Comparison of ENCODE assay signal across 1 cellular context in the genomic region with DNA sequence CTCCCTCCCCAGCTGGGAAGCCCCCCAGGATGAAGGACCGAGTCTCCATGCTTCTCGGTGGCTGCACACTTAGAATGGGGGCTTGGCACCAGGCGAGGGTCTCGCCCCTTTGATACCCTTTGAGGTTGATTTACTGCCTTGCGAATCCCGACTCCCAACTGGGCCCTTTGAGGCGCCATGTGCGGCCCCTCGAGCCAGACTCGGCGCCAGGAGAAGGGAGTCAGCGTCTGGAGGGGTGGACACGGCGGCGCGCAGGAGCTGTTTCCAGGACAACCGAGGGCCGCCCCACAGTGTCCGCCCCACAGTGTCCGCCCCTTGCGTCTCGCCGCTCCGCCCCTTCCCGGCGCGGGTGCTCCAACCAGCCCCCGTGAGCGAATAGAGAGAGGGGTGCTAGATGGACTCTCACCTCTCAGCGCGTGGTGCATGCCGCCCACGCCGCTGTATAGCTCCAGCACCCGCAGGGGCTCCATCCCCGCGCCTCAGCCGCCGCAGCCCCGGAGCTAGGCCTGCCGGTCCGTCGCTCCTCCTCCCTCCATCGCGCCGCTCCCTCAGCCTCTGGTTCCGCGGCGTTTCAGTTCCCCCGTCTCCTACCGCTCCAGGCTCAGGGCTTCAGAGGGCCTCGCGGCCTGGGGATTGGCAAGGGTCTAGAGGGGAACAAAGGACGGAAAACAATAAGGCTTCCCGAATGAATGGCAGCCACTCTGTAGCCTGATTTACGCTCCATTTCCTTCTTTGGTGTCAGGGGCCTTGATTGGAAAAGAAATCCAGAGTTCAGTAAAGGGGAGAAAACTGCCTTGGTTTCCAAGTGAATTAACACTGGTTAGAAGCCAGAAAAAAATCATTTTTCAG.
TF ChIP-seq lines count a peak whose summit lies in the region.

A gene with protein sequence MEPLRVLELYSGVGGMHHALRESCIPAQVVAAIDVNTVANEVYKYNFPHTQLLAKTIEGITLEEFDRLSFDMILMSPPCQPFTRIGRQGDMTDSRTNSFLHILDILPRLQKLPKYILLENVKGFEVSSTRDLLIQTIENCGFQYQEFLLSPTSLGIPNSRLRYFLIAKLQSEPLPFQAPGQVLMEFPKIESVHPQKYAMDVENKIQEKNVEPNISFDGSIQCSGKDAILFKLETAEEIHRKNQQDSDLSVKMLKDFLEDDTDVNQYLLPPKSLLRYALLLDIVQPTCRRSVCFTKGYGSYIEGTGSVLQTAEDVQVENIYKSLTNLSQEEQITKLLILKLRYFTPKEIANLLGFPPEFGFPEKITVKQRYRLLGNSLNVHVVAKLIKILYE (minus strand): TSS at position 508 of the 849 bp plus-strand sequence. CDS start 38 bp downstream, at position 470.

TF ChIP-seq in K562, 482 proteins besides CTCF, POLR2A, EP300 and RAD21 (continued from another document and continues in another):
- TF ChIP-seq, protein P1, sequence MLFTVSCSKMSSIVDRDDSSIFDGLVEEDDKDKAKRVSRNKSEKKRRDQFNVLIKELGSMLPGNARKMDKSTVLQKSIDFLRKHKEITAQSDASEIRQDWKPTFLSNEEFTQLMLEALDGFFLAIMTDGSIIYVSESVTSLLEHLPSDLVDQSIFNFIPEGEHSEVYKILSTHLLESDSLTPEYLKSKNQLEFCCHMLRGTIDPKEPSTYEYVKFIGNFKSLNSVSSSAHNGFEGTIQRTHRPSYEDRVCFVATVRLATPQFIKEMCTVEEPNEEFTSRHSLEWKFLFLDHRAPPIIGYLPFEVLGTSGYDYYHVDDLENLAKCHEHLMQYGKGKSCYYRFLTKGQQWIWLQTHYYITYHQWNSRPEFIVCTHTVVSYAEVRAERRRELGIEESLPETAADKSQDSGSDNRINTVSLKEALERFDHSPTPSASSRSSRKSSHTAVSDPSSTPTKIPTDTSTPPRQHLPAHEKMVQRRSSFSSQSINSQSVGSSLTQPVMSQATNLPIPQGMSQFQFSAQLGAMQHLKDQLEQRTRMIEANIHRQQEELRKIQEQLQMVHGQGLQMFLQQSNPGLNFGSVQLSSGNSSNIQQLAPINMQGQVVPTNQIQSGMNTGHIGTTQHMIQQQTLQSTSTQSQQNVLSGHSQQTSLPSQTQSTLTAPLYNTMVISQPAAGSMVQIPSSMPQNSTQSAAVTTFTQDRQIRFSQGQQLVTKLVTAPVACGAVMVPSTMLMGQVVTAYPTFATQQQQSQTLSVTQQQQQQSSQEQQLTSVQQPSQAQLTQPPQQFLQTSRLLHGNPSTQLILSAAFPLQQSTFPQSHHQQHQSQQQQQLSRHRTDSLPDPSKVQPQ (CRISPR knock-in tag; IDR thresholded peaks at IDR 0.05; ENCODE audit: borderline replicate concordance) = no peak
- TF ChIP-seq MAFF (IDR thresholded peaks at IDR 0.05; ENCODE audit: low read length) (no peak), GATAD2B (IDR thresholded peaks at IDR 0.05; ENCODE audit: borderline replicate concordance) (peak; percentile 94; the same call in 1 of the 2 replicates), CBX2 (IDR thresholded peaks at IDR 0.05; ENCODE audit: insufficient read depth, low read length, poor library complexity, severe bottlenecking) (no peak), TRIM24 (IDR thresholded peaks at IDR 0.05) (peak in 1 of 2 experiments; percentile 99; a peak in 2 of 4 replicates), ILF3 (IDR thresholded peaks at IDR 0.05; ENCODE audit: borderline replicate concordance) (0 out of 2 replicates have a peak, but pooled peaks have one; percentile 63), EGR1 (conservative IDR thresholded peaks at IDR 0.05) (peak; percentile 96), ATF7 (IDR thresholded peaks at IDR 0.05) (peak; percentile 87), MXI1 (IDR thresholded peaks at IDR 0.05; ENCODE audit: low read depth, low read length) (no peak), SAFB2 (IDR thresholded peaks at IDR 0.05; ENCODE audit: borderline replicate concordance, low read depth, low read length, severe bottlenecking) (no peak), WHSC1 (IDR thresholded peaks at IDR 0.05; ENCODE audit: low read length) (no peak), RBM14 (IDR thresholded peaks at IDR 0.05; ENCODE audit: borderline replicate concordance, insufficient read depth, low read depth, low read length) (no peak), MAFK (IDR thresholded peaks at IDR 0.05; ENCODE audit: low read length) (no peak), ZNF133 (CRISPR knock-in tag; IDR thresholded peaks at IDR 0.05) (no peak), L3MBTL2 (IDR thresholded peaks at IDR 0.05) (peak; percentile 87), PHB (CRISPR knock-in tag; IDR thresholded peaks at IDR 0.05) (no peak), MTF1 (CRISPR knock-in tag; IDR thresholded peaks at IDR 0.05; ENCODE audit: borderline replicate concordance) (no peak), ZNF134 (CRISPR knock-in tag; conservative IDR thresholded peaks at IDR 0.05) (no peak), CHD1 (IDR thresholded peaks at IDR 0.05; ENCODE audit: low read length) (peak; percentile 47), POLR2G (IDR thresholded peaks at IDR 0.05; ENCODE audit: low read depth, low read length) (peak; percentile 90), BMI1 (IDR thresholded peaks at IDR 0.05; ENCODE audit: low read length) (no peak), POLR2AphosphoS2 (IDR thresholded peaks at IDR 0.05; ENCODE audit: low read length) (no peak), ZNF561 (CRISPR knock-in tag; conservative IDR thresholded peaks at IDR 0.05) (no peak), BRD9 (IDR thresholded peaks at IDR 0.05; ENCODE audit: low read depth, partially characterized antibody) (peak; percentile 6), ELF4 (CRISPR knock-in tag; IDR thresholded peaks at IDR 0.05) (no peak), MYC (IDR thresholded peaks at IDR 0.05; ENCODE audit: low read depth, low read length) (peak; percentile 75; the same call in 1 of the 2 replicates), MYC (CRISPR knock-in tag; IDR thresholded peaks at IDR 0.05; ENCODE audit: borderline replicate concordance, low read depth) (peak; percentile 72; the same call in 1 of the 2 replicates), ZNF274 (IDR thresholded peaks at IDR 0.05; ENCODE audit: borderline replicate concordance, low read depth, low read length) (no peak), ZNF707 (CRISPR knock-in tag; conservative IDR thresholded peaks at IDR 0.05) (no peak), NFE2 (IDR thresholded peaks at IDR 0.05; ENCODE audit: low read depth) (no peak), ZKSCAN8 (CRISPR knock-in tag; IDR thresholded peaks at IDR 0.05) (no peak), SRSF7 (optimal IDR thresholded peaks at IDR 0.05; ENCODE audit: low read depth, low read length) (no peak), NBN (IDR thresholded peaks at IDR 0.05; ENCODE audit: low read depth) (peak; percentile 83; the same call in 1 of the 2 replicates), GABPB1 (CRISPR knock-in tag; IDR thresholded peaks at IDR 0.05) (peak; percentile 97)
- TF ChIP-seq, protein P2, sequence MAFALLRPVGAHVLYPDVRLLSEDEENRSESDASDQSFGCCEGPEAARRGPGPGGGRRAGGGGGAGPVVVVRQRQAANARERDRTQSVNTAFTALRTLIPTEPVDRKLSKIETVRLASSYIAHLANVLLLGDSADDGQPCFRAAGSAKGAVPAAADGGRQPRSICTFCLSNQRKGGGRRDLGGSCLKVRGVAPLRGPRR (CRISPR knock-in tag; IDR thresholded peaks at IDR 0.05) = no peak
- TF ChIP-seq, protein P3, sequence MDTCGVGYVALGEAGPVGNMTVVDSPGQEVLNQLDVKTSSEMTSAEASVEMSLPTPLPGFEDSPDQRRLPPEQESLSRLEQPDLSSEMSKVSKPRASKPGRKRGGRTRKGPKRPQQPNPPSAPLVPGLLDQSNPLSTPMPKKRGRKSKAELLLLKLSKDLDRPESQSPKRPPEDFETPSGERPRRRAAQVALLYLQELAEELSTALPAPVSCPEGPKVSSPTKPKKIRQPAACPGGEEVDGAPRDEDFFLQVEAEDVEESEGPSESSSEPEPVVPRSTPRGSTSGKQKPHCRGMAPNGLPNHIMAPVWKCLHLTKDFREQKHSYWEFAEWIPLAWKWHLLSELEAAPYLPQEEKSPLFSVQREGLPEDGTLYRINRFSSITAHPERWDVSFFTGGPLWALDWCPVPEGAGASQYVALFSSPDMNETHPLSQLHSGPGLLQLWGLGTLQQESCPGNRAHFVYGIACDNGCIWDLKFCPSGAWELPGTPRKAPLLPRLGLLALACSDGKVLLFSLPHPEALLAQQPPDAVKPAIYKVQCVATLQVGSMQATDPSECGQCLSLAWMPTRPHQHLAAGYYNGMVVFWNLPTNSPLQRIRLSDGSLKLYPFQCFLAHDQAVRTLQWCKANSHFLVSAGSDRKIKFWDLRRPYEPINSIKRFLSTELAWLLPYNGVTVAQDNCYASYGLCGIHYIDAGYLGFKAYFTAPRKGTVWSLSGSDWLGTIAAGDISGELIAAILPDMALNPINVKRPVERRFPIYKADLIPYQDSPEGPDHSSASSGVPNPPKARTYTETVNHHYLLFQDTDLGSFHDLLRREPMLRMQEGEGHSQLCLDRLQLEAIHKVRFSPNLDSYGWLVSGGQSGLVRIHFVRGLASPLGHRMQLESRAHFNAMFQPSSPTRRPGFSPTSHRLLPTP (IDR thresholded peaks at IDR 0.05; ENCODE audit: borderline replicate concordance, extremely low read depth, insufficient read length) = no peak
- TF ChIP-seq, protein P4, sequence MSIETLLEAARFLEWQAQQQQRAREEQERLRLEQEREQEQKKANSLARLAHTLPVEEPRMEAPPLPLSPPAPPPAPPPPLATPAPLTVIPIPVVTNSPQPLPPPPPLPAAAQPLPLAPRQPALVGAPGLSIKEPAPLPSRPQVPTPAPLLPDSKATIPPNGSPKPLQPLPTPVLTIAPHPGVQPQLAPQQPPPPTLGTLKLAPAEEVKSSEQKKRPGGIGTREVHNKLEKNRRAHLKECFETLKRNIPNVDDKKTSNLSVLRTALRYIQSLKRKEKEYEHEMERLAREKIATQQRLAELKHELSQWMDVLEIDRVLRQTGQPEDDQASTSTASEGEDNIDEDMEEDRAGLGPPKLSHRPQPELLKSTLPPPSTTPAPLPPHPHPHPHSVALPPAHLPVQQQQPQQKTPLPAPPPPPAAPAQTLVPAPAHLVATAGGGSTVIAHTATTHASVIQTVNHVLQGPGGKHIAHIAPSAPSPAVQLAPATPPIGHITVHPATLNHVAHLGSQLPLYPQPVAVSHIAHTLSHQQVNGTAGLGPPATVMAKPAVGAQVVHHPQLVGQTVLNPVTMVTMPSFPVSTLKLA (conservative IDR thresholded peaks at IDR 0.05) = peak; percentile 82 to 86
- TF ChIP-seq, protein P5, sequence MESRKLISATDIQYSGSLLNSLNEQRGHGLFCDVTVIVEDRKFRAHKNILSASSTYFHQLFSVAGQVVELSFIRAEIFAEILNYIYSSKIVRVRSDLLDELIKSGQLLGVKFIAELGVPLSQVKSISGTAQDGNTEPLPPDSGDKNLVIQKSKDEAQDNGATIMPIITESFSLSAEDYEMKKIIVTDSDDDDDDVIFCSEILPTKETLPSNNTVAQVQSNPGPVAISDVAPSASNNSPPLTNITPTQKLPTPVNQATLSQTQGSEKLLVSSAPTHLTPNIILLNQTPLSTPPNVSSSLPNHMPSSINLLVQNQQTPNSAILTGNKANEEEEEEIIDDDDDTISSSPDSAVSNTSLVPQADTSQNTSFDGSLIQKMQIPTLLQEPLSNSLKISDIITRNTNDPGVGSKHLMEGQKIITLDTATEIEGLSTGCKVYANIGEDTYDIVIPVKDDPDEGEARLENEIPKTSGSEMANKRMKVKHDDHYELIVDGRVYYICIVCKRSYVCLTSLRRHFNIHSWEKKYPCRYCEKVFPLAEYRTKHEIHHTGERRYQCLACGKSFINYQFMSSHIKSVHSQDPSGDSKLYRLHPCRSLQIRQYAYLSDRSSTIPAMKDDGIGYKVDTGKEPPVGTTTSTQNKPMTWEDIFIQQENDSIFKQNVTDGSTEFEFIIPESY (CRISPR knock-in tag; IDR thresholded peaks at IDR 0.05) = no peak
- TF ChIP-seq, protein P6, sequence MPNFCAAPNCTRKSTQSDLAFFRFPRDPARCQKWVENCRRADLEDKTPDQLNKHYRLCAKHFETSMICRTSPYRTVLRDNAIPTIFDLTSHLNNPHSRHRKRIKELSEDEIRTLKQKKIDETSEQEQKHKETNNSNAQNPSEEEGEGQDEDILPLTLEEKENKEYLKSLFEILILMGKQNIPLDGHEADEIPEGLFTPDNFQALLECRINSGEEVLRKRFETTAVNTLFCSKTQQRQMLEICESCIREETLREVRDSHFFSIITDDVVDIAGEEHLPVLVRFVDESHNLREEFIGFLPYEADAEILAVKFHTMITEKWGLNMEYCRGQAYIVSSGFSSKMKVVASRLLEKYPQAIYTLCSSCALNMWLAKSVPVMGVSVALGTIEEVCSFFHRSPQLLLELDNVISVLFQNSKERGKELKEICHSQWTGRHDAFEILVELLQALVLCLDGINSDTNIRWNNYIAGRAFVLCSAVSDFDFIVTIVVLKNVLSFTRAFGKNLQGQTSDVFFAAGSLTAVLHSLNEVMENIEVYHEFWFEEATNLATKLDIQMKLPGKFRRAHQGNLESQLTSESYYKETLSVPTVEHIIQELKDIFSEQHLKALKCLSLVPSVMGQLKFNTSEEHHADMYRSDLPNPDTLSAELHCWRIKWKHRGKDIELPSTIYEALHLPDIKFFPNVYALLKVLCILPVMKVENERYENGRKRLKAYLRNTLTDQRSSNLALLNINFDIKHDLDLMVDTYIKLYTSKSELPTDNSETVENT (CRISPR knock-in tag; IDR thresholded peaks at IDR 0.05) = peak; percentile 85
- TF ChIP-seq, protein P7, sequence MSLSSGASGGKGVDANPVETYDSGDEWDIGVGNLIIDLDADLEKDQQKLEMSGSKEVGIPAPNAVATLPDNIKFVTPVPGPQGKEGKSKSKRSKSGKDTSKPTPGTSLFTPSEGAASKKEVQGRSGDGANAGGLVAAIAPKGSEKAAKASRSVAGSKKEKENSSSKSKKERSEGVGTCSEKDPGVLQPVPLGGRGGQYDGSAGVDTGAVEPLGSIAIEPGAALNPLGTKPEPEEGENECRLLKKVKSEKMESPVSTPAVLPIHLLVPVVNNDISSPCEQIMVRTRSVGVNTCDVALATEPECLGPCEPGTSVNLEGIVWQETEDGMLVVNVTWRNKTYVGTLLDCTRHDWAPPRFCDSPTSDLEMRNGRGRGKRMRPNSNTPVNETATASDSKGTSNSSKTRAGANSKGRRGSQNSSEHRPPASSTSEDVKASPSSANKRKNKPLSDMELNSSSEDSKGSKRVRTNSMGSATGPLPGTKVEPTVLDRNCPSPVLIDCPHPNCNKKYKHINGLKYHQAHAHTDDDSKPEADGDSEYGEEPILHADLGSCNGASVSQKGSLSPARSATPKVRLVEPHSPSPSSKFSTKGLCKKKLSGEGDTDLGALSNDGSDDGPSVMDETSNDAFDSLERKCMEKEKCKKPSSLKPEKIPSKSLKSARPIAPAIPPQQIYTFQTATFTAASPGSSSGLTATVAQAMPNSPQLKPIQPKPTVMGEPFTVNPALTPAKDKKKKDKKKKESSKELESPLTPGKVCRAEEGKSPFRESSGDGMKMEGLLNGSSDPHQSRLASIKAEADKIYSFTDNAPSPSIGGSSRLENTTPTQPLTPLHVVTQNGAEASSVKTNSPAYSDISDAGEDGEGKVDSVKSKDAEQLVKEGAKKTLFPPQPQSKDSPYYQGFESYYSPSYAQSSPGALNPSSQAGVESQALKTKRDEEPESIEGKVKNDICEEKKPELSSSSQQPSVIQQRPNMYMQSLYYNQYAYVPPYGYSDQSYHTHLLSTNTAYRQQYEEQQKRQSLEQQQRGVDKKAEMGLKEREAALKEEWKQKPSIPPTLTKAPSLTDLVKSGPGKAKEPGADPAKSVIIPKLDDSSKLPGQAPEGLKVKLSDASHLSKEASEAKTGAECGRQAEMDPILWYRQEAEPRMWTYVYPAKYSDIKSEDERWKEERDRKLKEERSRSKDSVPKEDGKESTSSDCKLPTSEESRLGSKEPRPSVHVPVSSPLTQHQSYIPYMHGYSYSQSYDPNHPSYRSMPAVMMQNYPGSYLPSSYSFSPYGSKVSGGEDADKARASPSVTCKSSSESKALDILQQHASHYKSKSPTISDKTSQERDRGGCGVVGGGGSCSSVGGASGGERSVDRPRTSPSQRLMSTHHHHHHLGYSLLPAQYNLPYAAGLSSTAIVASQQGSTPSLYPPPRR (CRISPR knock-in tag; IDR thresholded peaks at IDR 0.05; ENCODE audit: borderline replicate concordance) = no peak
